Comparison of ENCODE assay signal across 28 cellular contexts in the genomic region with DNA sequence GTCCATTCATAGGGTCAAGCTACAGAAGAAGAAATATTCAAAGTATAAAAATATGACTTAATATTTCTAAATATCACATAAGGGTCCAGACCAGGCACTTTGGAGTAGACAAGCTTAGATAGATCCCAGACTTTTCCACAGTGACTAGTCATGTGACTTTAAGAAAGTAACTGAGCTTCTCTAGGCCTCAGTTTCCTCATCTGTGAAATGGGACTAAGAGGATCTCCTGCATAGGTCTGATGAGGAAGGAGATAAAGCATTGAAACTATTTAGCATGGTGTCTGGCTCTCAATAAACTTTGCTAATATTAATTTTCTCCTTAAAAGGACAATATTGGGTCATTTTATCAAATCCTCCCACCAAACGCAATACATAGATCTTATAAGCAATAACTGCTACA.
DNase-seq lines count a peak whose midpoint lies in the region; FAIRE-seq and TF ChIP-seq lines count a peak whose summit lies in the region.
"Had no signal": no experiment of that assay in that cellular context is flagged by ENCODE, and none has a peak within 500 bp of the region (broad histone marks: within the 10 kb centered on the region; RNA-seq: fewer than 3 reads in every experiment).

No MANE protein-coding gene starts in this region.

- no peaks in the 10 kb centered on the region for H3K4me1 Mint-ChIP-seq in activated T-cell treated with anti-CD3 and anti-CD28 coated beads, Interleukin-2, amount 50 U/mL, for 24 hours (ENCODE audit: low read depth)
- H3K4me1 Mint-ChIP-seq in CD8-positive, alpha-beta memory T cell = no peaks in the 10 kb centered on the region
- H3K4me1 Mint-ChIP-seq in activated T-helper 1 cell treated with anti-CD3 and anti-CD28 coated beads, Interleukin-12 subunit alpha, Interleukin-12 subunit beta, Interleukin-2, Interleukin-4 antibody, amounts not matched to agents 30 ng/mL and 10 ng/mL and 1 ng/mL, durations not matched to agents 14 hours and 24 hours and 36 hours (ENCODE audit: low read depth) = no peaks in the 10 kb centered on the region
- H3K4me1 Mint-ChIP-seq: naive B cell had no signal

- CTCF ChIA-PET in CD8-positive, alpha-beta memory T cell (lab: Charles Lee) = interaction anchor here (1.0 to 1.5 kb wide), 3 partner anchors 60 to 88 kb away, joined by 3 to 5 read pairs (median 5); no protein-coding TSS in a partner anchor

- DNase-seq in activated T-cell treated with anti-CD3 and anti-CD28 coated beads, Interleukin-2, amount 50 U/mL, for 24 hours = no peak
- no peak for DNase-seq in activated T-cell treated with anti-CD3 and anti-CD28 coated beads for 4 hours
- no peak for DNase-seq in CD8-positive, alpha-beta memory T cell
- no peak for DNase-seq in activated T-helper 1 cell treated with anti-CD3 and anti-CD28 coated beads, Interleukin-12 subunit alpha, Interleukin-12 subunit beta, Interleukin-2, Interleukin-4 antibody, amounts not matched to agents 30 ng/mL and 10 ng/mL and 1 ng/mL, durations not matched to agents 14 hours and 24 hours and 36 hours (ENCODE audit: low spot score)
- DNase-seq in NCI-H1105 treated with DMSO at 0.1 percent for 48 hours (lab: John Stamatoyannopoulos, UW) = no peak
- DNase-seq in HTR-8/SVneo (ENCODE audit: insufficient read length, low spot score) = no peak
- no peak for DNase-seq in D721Med (ENCODE audit: insufficient read length, low spot score)
- DNase-seq: activated CD4-positive, alpha-beta T cell treated with anti-CD3 and anti-CD28 coated beads for 4 hours; adrenal gland; body of pancreas; dermis blood vessel endothelial cell; DMS153; H7; heart left ventricle; Kasumi-1; naive B cell; NCI-H146; NCI-H2107; occipital lobe; Right ventricle myocardium superior; sigmoid colon; stimulated activated CD4-positive, alpha-beta T cell treated with anti-CD3 and anti-CD28 coated beads, Interleukin-4, amount 100 ng/mL, for 1 hour had no signal

- intact Hi-C loops in activated T-helper 1 cell treated with anti-CD3 and anti-CD28 coated beads, Interleukin-12 subunit alpha, Interleukin-12 subunit beta, Interleukin-2, Interleukin-4 antibody, amounts not matched to agents 30 ng/mL and 10 ng/mL and 1 ng/mL, durations not matched to agents 14 hours and 24 hours and 36 hours (cut with micrococcal nuclease) = loop anchor here (2.0 to 5.0 kb wide), 2 partner anchors 26 to 37 kb away; no protein-coding TSS in a partner anchor

- no peak for FAIRE-seq in HTR-8/SVneo (lab: Jason Lieb, UNC)
- no peak for FAIRE-seq in D721Med (lab: Jason Lieb, UNC)
- FAIRE-seq: A549, GM12878 had no signal

- H3K27me3 ChIP-seq in CD8-positive, alpha-beta memory T cell (ENCODE audit: insufficient read depth, low read length, poor library complexity, severe bottlenecking) = no peaks in the 10 kb centered on the region
- H3K27me3 ChIP-seq in mononuclear cell (ENCODE audit: insufficient read depth, low read length) = no peaks in the 10 kb centered on the region
- H3K27me3 ChIP-seq: adrenal gland, body of pancreas, esophagus muscularis mucosa, heart left ventricle, sigmoid colon, tibial nerve had no signal

- no peaks in the 10 kb centered on the region for H3K9me3 Mint-ChIP-seq in activated T-cell treated with anti-CD3 and anti-CD28 coated beads, Interleukin-2, amount 50 U/mL, for 24 hours
- no peaks in the 10 kb centered on the region for H3K9me3 Mint-ChIP-seq in CD8-positive, alpha-beta memory T cell
- H3K9me3 Mint-ChIP-seq in activated T-helper 1 cell treated with anti-CD3 and anti-CD28 coated beads, Interleukin-12 subunit alpha, Interleukin-12 subunit beta, Interleukin-2, Interleukin-4 antibody, amounts not matched to agents 30 ng/mL and 10 ng/mL and 1 ng/mL, durations not matched to agents 14 hours and 24 hours and 36 hours = no peaks in the 10 kb centered on the region
- H3K9me3 Mint-ChIP-seq: naive B cell had no signal

- no peak overlapping the region for H3K4me3 ChIP-seq in CD8-positive, alpha-beta memory T cell (ENCODE audit: low read length)
- H3K4me3 ChIP-seq in mononuclear cell (ENCODE audit: low read length) = peak overlapping the region; percentile 31
- H3K4me3 ChIP-seq: A549, adrenal gland, body of pancreas, esophagus muscularis mucosa, GM12878, prostate gland, sigmoid colon, tibial nerve had no signal

- H3K27ac ChIP-seq in CD8-positive, alpha-beta memory T cell (ENCODE audit: low read depth, low read length) = no peak overlapping the region
- H3K27ac ChIP-seq: A549, adrenal gland, body of pancreas, esophagus muscularis mucosa, sigmoid colon, tibial nerve had no signal

- H3K4me3 Mint-ChIP-seq in activated T-cell treated with anti-CD3 and anti-CD28 coated beads, Interleukin-2, amount 50 U/mL, for 24 hours = peak overlapping the region; percentile 66
- peak overlapping the region; percentile 63 to 88 (median 84) for H3K4me3 Mint-ChIP-seq in CD8-positive, alpha-beta memory T cell
- H3K4me3 Mint-ChIP-seq in activated T-helper 1 cell treated with anti-CD3 and anti-CD28 coated beads, Interleukin-12 subunit alpha, Interleukin-12 subunit beta, Interleukin-2, Interleukin-4 antibody, amounts not matched to agents 30 ng/mL and 10 ng/mL and 1 ng/mL, durations not matched to agents 14 hours and 24 hours and 36 hours = peak overlapping the region; percentile 7
- H3K4me3 Mint-ChIP-seq: naive B cell had no signal

- POLR2A ChIA-PET in CD8-positive, alpha-beta memory T cell (lab: Charles Lee) = no interaction called here

- no peaks in the 10 kb centered on the region for H3K36me3 Mint-ChIP-seq in activated T-cell treated with anti-CD3 and anti-CD28 coated beads, Interleukin-2, amount 50 U/mL, for 24 hours (ENCODE audit: low read depth)
- peaks cover 0 to 1% (median 0%) of the 10 kb centered on the region in 3 donors for H3K36me3 Mint-ChIP-seq in CD8-positive, alpha-beta memory T cell
- H3K36me3 Mint-ChIP-seq in activated T-helper 1 cell treated with anti-CD3 and anti-CD28 coated beads, Interleukin-12 subunit alpha, Interleukin-12 subunit beta, Interleukin-2, Interleukin-4 antibody, amounts not matched to agents 30 ng/mL and 10 ng/mL and 1 ng/mL, durations not matched to agents 14 hours and 24 hours and 36 hours (ENCODE audit: low read depth) = no peaks in the 10 kb centered on the region
- H3K36me3 Mint-ChIP-seq: naive B cell had no signal

- H3K27ac Mint-ChIP-seq in activated T-cell treated with anti-CD3 and anti-CD28 coated beads, Interleukin-2, amount 50 U/mL, for 24 hours = peak overlapping the region; percentile 44
- H3K27ac Mint-ChIP-seq in CD8-positive, alpha-beta memory T cell = peak overlapping the region in 4 of 8 donors; percentile 19 to 85 (median 52)
- no peak overlapping the region for H3K27ac Mint-ChIP-seq in activated T-helper 1 cell treated with anti-CD3 and anti-CD28 coated beads, Interleukin-12 subunit alpha, Interleukin-12 subunit beta, Interleukin-2, Interleukin-4 antibody, amounts not matched to agents 30 ng/mL and 10 ng/mL and 1 ng/mL, durations not matched to agents 14 hours and 24 hours and 36 hours
- H3K27ac Mint-ChIP-seq: naive B cell had no signal

- H3K4me1 ChIP-seq in CD8-positive, alpha-beta memory T cell (ENCODE audit: insufficient read depth, low read length) = no peaks in the 10 kb centered on the region
- peaks cover 29% of the 10 kb centered on the region for H3K4me1 ChIP-seq in mononuclear cell (ENCODE audit: insufficient read depth, low read length)
- H3K4me1 ChIP-seq: A549, adrenal gland, body of pancreas, esophagus muscularis mucosa, heart left ventricle, prostate gland, sigmoid colon, tibial nerve had no signal

- no peaks in the 10 kb centered on the region for H3K9me3 ChIP-seq in CD8-positive, alpha-beta memory T cell (ENCODE audit: low read length)
- H3K9me3 ChIP-seq in mononuclear cell (ENCODE audit: low read depth, low read length) = no peaks in the 10 kb centered on the region
- H3K9me3 ChIP-seq: A549, adrenal gland, body of pancreas, esophagus muscularis mucosa, heart left ventricle, prostate gland, sigmoid colon, tibial nerve had no signal

- H3K27me3 Mint-ChIP-seq in activated T-cell treated with anti-CD3 and anti-CD28 coated beads, Interleukin-2, amount 50 U/mL, for 24 hours = no peaks in the 10 kb centered on the region
- no peaks in the 10 kb centered on the region for H3K27me3 Mint-ChIP-seq in CD8-positive, alpha-beta memory T cell
- no peaks in the 10 kb centered on the region for H3K27me3 Mint-ChIP-seq in activated T-helper 1 cell treated with anti-CD3 and anti-CD28 coated beads, Interleukin-12 subunit alpha, Interleukin-12 subunit beta, Interleukin-2, Interleukin-4 antibody, amounts not matched to agents 30 ng/mL and 10 ng/mL and 1 ng/mL, durations not matched to agents 14 hours and 24 hours and 36 hours (ENCODE audit: insufficient read depth)
- H3K27me3 Mint-ChIP-seq: naive B cell had no signal

- TF ChIP-seq CTCF in D721Med (IDR thresholded peaks at IDR 0.05; ENCODE audit: insufficient read depth, missing control alignments) = no peak

- no peaks in the 10 kb centered on the region for H3K36me3 ChIP-seq in CD8-positive, alpha-beta memory T cell (ENCODE audit: insufficient read depth, low read length)
- H3K36me3 ChIP-seq: adrenal gland, esophagus muscularis mucosa, heart left ventricle, prostate gland, sigmoid colon, tibial nerve had no signal

Comparison
In these comparisons a context has a peak if more than half of its experiments do, and no peak if none do; other contexts are left out.
1. H3K4me3 Mint-ChIP-seq: peak in every context shown above with its lines; median percentile 84 in CD8-positive, alpha-beta memory T cell; 66 in activated T-cell treated with anti-CD3 and anti-CD28 coated beads, Interleukin-2, amount 50 U/mL, for 24 hours; 7 in activated T-helper 1 cell treated with anti-CD3 and anti-CD28 coated beads, Interleukin-12 subunit alpha, Interleukin-12 subunit beta, Interleukin-2, Interleukin-4 antibody, amounts not matched to agents 30 ng/mL and 10 ng/mL and 1 ng/mL, durations not matched to agents 14 hours and 24 hours and 36 hours.